Comparison of ENCODE assay signal across 9 cellular contexts in the genomic region with DNA sequence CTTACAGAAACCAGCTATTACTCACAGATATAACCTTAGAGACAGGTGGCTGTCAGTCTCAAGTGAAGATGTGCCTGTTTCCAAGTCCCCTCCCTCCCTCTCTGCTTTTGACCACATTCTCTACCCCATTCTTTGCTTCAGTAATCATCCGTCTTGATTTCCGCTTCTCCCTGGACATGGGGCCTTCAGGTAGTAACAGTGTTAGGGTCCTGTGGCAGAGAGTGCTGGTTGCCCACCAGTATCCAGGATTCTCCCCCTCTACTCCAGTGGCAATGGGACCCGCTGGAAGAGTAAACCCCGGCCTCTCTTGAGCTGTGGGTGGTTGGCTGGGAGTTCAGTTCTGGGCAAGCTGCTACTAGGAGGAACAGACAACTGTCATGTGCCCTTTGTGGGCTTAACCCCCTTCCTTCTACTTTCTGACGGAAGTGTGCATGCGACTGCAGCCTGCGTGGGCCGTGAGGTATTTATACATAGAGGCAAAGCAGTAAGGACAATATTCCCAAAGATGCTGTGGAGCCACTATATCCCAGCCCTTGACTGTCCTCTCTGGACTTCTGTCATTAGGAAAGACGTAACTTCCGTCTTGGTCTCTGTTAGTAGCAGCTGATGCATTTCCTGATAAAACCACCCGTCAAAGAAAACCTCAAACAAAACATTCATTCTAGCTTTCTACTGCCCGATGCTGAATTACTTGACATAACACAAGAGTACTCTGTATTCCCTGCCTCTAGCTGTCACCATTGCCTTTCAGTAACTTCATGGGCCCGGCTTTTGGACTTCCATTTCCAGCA. TPM values are rescaled to one million over a fixed set of nuclear protein-coding genes. Genes with fewer than 3 reads are reported as not detected.
DNase-seq lines count a peak whose midpoint lies in the region; ATAC-seq and TF ChIP-seq lines count a peak whose summit lies in the region.
"Had no signal": no experiment of that assay in that cellular context is flagged by ENCODE, and none has a peak within 500 bp of the region (broad histone marks: within the 10 kb centered on the region; RNA-seq: fewer than 3 reads in every experiment).

No MANE protein-coding gene starts in this region.

- no peaks in the 10 kb centered on the region for H3K79me2 ChIP-seq in mammary epithelial cell (ENCODE audit: insufficient read depth, low read length)
- no peaks in the 10 kb centered on the region for H3K79me2 ChIP-seq in GM23338 (replicated peaks; ENCODE audit: insufficient read depth)

- H3K27me3 ChIP-seq in upper lobe of left lung: no peaks in the 10 kb centered on the region
- no peaks in the 10 kb centered on the region for H3K27me3 ChIP-seq in mammary epithelial cell (ENCODE audit: insufficient read depth, low read length)
- no peaks in the 10 kb centered on the region for H3K27me3 ChIP-seq in GM23338 (ENCODE audit: insufficient read depth)

- peak in 1 of 4 donors; percentile 37 for TF ChIP-seq EP300 in upper lobe of left lung (IDR thresholded peaks at IDR 0.05)

- no peaks in the 10 kb centered on the region for H3K9me3 Mint-ChIP-seq in activated CD4-positive, alpha-beta memory T cell treated with anti-CD3 and anti-CD28 coated beads for 36 hours
- no peaks in the 10 kb centered on the region for H3K9me3 Mint-ChIP-seq in GM23338

- peak; percentile 64 for DNase-seq in activated CD4-positive, alpha-beta memory T cell treated with anti-CD3 and anti-CD28 coated beads for 36 hours
- DNase-seq in germinal center (ENCODE audit: low spot score) (peak; percentile 52), upper lobe of left lung (peak in 1 of 2 donors; percentile 71), mammary epithelial cell (no peak), NCI-H1092 treated with DMSO at 0.1 percent for 48 hours (lab: John Stamatoyannopoulos, UW) (no peak), GM23338 (ENCODE audit: low spot score) (no peak)

- peak; percentile 61 for ATAC-seq in GM19467 (IDR thresholded peaks at IDR 0.05; ENCODE audit: unreplicated experiment)
- peak; percentile 55 for ATAC-seq in HG03469 (IDR thresholded peaks at IDR 0.05; ENCODE audit: unreplicated experiment)
- ATAC-seq in upper lobe of left lung (ENCODE audit: low FRiP score in 2 of 2): peak; percentile 77 to 80
- no peak for ATAC-seq in GM23338
- ATAC-seq: Panc1 had no signal

- no peak overlapping the region for H2AFZ ChIP-seq in mammary epithelial cell (ENCODE audit: low read depth, low read length)
- H2AFZ ChIP-seq in GM23338: no peak overlapping the region

- H3K4me2 ChIP-seq in mammary epithelial cell (ENCODE audit: insufficient read depth, low read depth, low read length) (no peak overlapping the region), GM23338 (no peak overlapping the region)

- no peak overlapping the region for H3K9ac ChIP-seq in mammary epithelial cell (ENCODE audit: insufficient read depth, low read length)

- H3F3A ChIP-seq in GM23338 (replicated peaks; ENCODE audit: low read depth): no peaks in the 10 kb centered on the region

- H3K27ac Mint-ChIP-seq in activated CD4-positive, alpha-beta memory T cell treated with anti-CD3 and anti-CD28 coated beads for 36 hours: peak overlapping the region; percentile 96
- H3K27ac Mint-ChIP-seq in GM23338: no peak overlapping the region

- peaks cover 0 to 18% (median 3%) of the 10 kb centered on the region in 4 donors for H3K36me3 ChIP-seq in upper lobe of left lung
- H3K36me3 ChIP-seq in mammary epithelial cell (ENCODE audit: insufficient read depth, low read length): no peaks in the 10 kb centered on the region
- H3K36me3 ChIP-seq in GM23338 (ENCODE audit: insufficient read depth): no peaks in the 10 kb centered on the region

- H3K27me3 Mint-ChIP-seq in activated CD4-positive, alpha-beta memory T cell treated with anti-CD3 and anti-CD28 coated beads for 36 hours: no peaks in the 10 kb centered on the region
- H3K27me3 Mint-ChIP-seq in GM23338 (ENCODE audit: insufficient read depth, low read depth, poor library complexity): no peaks in the 10 kb centered on the region

- TF ChIP-seq CTCF in upper lobe of left lung (IDR thresholded peaks at IDR 0.05) (no peak), mammary epithelial cell (conservative IDR thresholded peaks at IDR 0.05 in 1 of 2, IDR thresholded peaks at IDR 0.05 in 1 of 2; ENCODE audit: extremely low read depth in 1 of 2, insufficient read depth in 1 of 2, low read depth in 1 of 2, low read length in 2 of 2) (no peak), GM23338 (conservative IDR thresholded peaks at IDR 0.05; ENCODE audit: low read depth in 2 of 2) (no peak)

- dilution Hi-C loops in mammary epithelial cell (cut with HindIII; ENCODE audit: low sequenced_read_pairs): no loop called here

- BruUV-seq in mammary epithelial cell (replicated peaks; lab: Mats Ljungman, UMichigan): no TSS peak

- no peaks in the 10 kb centered on the region for H3K9me2 ChIP-seq in GM23338 (ENCODE audit: insufficient read depth)

- peak overlapping the region; percentile 71 for H3K4me3 Mint-ChIP-seq in activated CD4-positive, alpha-beta memory T cell treated with anti-CD3 and anti-CD28 coated beads for 36 hours
- H3K4me3 Mint-ChIP-seq in GM23338: no peak overlapping the region

- peak in 1 of 4 donors; percentile 59 for TF ChIP-seq POLR2A in upper lobe of left lung (IDR thresholded peaks at IDR 0.05)

- in situ Hi-C loops in mammary epithelial cell (cut with MboI; ENCODE audit: low sequenced_read_pairs in 2 of 2): no loop called here

- intact Hi-C loops in activated CD4-positive, alpha-beta memory T cell treated with anti-CD3 and anti-CD28 coated beads for 36 hours (cut with micrococcal nuclease): loop anchor here (1.0 to 10.0 kb wide), 7 partner anchors 8 to 1246 kb away; partner anchors contain the start of genes CNOT11, EIF5B, PDCL3 and TBC1D8
- intact Hi-C loops in mammary epithelial cell (cut with micrococcal nuclease): no loop called here

- H4K20me1 ChIP-seq in mammary epithelial cell (ENCODE audit: insufficient read depth, low read length) (no peaks in the 10 kb centered on the region), GM23338 (replicated peaks; ENCODE audit: insufficient read depth) (no peaks in the 10 kb centered on the region; the same call in 1 of the 2 replicates)

- CTCF ChIA-PET in activated CD4-positive, alpha-beta memory T cell treated with anti-CD3 and anti-CD28 coated beads for 36 hours (lab: Charles Lee): interaction anchor here (0.6 to 2.3 kb wide), 6 partner anchors 10 to 318 kb away, joined by 3 to 9 read pairs (median 4); partner anchors contain the start of gene PDCL3
- CTCF ChIA-PET in mammary epithelial cell (lab: Charles Lee; ENCODE audit: low non-redundant PET): no interaction called here

- peaks cover 7 to 20% (median 9%) of the 10 kb centered on the region in 4 donors for H3K4me1 ChIP-seq in upper lobe of left lung
- H3K4me1 ChIP-seq in mammary epithelial cell (ENCODE audit: insufficient read depth, low read length): no peaks in the 10 kb centered on the region
- no peaks in the 10 kb centered on the region for H3K4me1 ChIP-seq in GM23338 (ENCODE audit: insufficient read depth)

- H3K4me3 ChIP-seq in upper lobe of left lung (no peak overlapping the region), mammary epithelial cell (replicated peaks in 1 of 3; ENCODE audit: insufficient read depth in 1 of 3, low read depth in 2 of 3, low read length in 3 of 3) (no peak overlapping the region), GM23338 (no peak overlapping the region)

- H3K27ac ChIP-seq in upper lobe of left lung: peak overlapping the region; percentile 66 to 87 (median 80)
- H3K27ac ChIP-seq in mammary epithelial cell (ENCODE audit: insufficient read depth, low read depth, low read length): no peak overlapping the region
- no peak overlapping the region for H3K27ac ChIP-seq in GM23338 (ENCODE audit: low read depth)

- WGBS in upper lobe of left lung, 2 donors: 38 to 50% methylated on average over 10 to 13 of the region's 13 CpGs
- 87% methylated on average over 11 of the region's 13 CpGs for WGBS in mammary epithelial cell (ENCODE audit: low coverage, missing lambda C conversion rate)

- peaks cover 0 to 3% (median 0%) of the 10 kb centered on the region in 4 donors for H3K9me3 ChIP-seq in upper lobe of left lung
- no peaks in the 10 kb centered on the region for H3K9me3 ChIP-seq in mammary epithelial cell (replicated peaks; ENCODE audit: insufficient read depth, low read length)

- peaks cover 38% of the 10 kb centered on the region for H3K4me1 Mint-ChIP-seq in activated CD4-positive, alpha-beta memory T cell treated with anti-CD3 and anti-CD28 coated beads for 36 hours (ENCODE audit: low read depth)
- no peaks in the 10 kb centered on the region for H3K4me1 Mint-ChIP-seq in GM23338

- POLR2A ChIA-PET in activated CD4-positive, alpha-beta memory T cell treated with anti-CD3 and anti-CD28 coated beads for 36 hours (lab: Charles Lee): interaction anchor here (1.3 to 3.1 kb wide), 2 partner anchors 13 to 18 kb away, joined by 4 to 27 read pairs; partner anchors contain the start of gene PDCL3

- peaks cover 12% of the 10 kb centered on the region for H3K36me3 Mint-ChIP-seq in activated CD4-positive, alpha-beta memory T cell treated with anti-CD3 and anti-CD28 coated beads for 36 hours
- H3K36me3 Mint-ChIP-seq in GM23338 (ENCODE audit: low read depth): peaks cover 11% of the 10 kb centered on the region

TF ChIP-seq in GM23338, 12 proteins besides CTCF, POLR2A, EP300 and RAD21:
- TF ChIP-seq, protein P1, sequence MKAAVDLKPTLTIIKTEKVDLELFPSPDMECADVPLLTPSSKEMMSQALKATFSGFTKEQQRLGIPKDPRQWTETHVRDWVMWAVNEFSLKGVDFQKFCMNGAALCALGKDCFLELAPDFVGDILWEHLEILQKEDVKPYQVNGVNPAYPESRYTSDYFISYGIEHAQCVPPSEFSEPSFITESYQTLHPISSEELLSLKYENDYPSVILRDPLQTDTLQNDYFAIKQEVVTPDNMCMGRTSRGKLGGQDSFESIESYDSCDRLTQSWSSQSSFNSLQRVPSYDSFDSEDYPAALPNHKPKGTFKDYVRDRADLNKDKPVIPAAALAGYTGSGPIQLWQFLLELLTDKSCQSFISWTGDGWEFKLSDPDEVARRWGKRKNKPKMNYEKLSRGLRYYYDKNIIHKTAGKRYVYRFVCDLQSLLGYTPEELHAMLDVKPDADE (IDR thresholded peaks at IDR 0.05): no peak
- TF ChIP-seq NANOG (IDR thresholded peaks at IDR 0.05; ENCODE audit: borderline replicate concordance): no peak
- TF ChIP-seq POLR2AphosphoS5 (IDR thresholded peaks at IDR 0.05; ENCODE audit: low read depth): no peak

RNA-seq across cellular contexts. Expression of gene PDCL3, which starts 17.9 kb away (rescaled TPM):
- 10 to 100 TPM; 45.9 to 47.7 TPM for total RNA-seq in activated CD4-positive, alpha-beta memory T cell treated with anti-CD3 and anti-CD28 coated beads for 36 hours
- 10 to 100 TPM in 5 of 6 donors, 1 to 10 TPM in 1; 6.3 to 21.7 (median 15.0) TPM for total RNA-seq in upper lobe of left lung
- 10 to 100 TPM; 20.8 to 25.7 TPM for total RNA-seq in mammary epithelial cell
- polyA plus RNA-seq in mammary epithelial cell: 24.4 TPM
- polyA minus RNA-seq in mammary epithelial cell: 42.6 TPM
- 25.0 and 28.1 TPM in 2 replicates for total RNA-seq in GM23338 (2014; rRNA removed; shearing (Covaris generic))
- polyA plus RNA-seq in GM23338 (2016; fragmentation: Nextera tagmentation; extraction: Ambion mirVana): 59.2 and 72.4 TPM in 2 replicates

Comparison
In these comparisons a context has a peak if more than half of its experiments do, and no peak if none do; other contexts are left out.
1. DNase-seq: peak in activated CD4-positive, alpha-beta memory T cell treated with anti-CD3 and anti-CD28 coated beads for 36 hours (single experiment) and germinal center (single experiment); none in mammary epithelial cell (single experiment), NCI-H1092 treated with DMSO at 0.1 percent for 48 hours (single experiment) and GM23338 (single experiment).
2. H3K27ac ChIP-seq: peak in upper lobe of left lung (4 of 4); none in mammary epithelial cell (single experiment) and GM23338 (single experiment).